16 cellular contexts compared by ENCODE assay signal in genomic region chr1:226709942-226710341, GRCh38. TPM values are rescaled to one million over a fixed set of nuclear protein-coding genes. Genes with fewer than 3 reads are reported as not detected.
DNase-seq lines count a peak whose midpoint lies in the region; ATAC-seq and TF ChIP-seq lines count a peak whose summit lies in the region.
"Had no signal": no experiment of that assay in that cellular context is flagged by ENCODE, and none has a peak within 500 bp of the region (broad histone marks: within the 10 kb centered on the region; RNA-seq: fewer than 3 reads in every experiment).

No MANE protein-coding gene starts in this region.

- no peak for DNase-seq in activated naive CD4-positive, alpha-beta T cell treated with anti-CD3 and anti-CD28 coated beads, Interleukin-2, amount 50 U/mL, for 16 hours
- DNase-seq in transverse colon (no peak), left colon (no peak), NCI-H1930 (lab: John Stamatoyannopoulos, UW) (no peak), globus pallidus (ENCODE audit: low spot score) (no peak)
- DNase-seq: activated CD8-positive, alpha-beta memory T cell treated with anti-CD3 and anti-CD28 coated beads for 24 hours; effector CD4-positive, alpha-beta T cell; GOT3; NCI-H2171; PC-9; stimulated activated CD4-positive, alpha-beta T cell treated with anti-CD3 and anti-CD28 coated beads, Interleukin-12 subunit alpha, Interleukin-12 subunit beta, amount 100 ng/mL, for 4 hours had no signal

- H3K4me1 ChIP-seq in muscle layer of colon (ENCODE audit: insufficient read depth, low read length) (peaks cover 75% of the 10 kb centered on the region), transverse colon (peaks cover 9 to 62% (median 29%) of the 10 kb centered on the region in 4 donors)

- H3K27me3 ChIP-seq in muscle layer of colon (ENCODE audit: control insufficient read depth in 1 of 2, insufficient read depth in 2 of 2, low read length in 2 of 2) = no peaks in the 10 kb centered on the region
- H3K27me3 ChIP-seq in transverse colon = no peaks in the 10 kb centered on the region
- H3K27me3 ChIP-seq: ascending aorta, foreskin keratinocyte had no signal

- 74 to 81% methylated on average over 2 to 3 of the region's 3 CpGs for WGBS in transverse colon (ENCODE audit: low coverage in 1 of 2), 2 donors

- no peaks in the 10 kb centered on the region for H3K27me3 Mint-ChIP-seq in activated naive CD4-positive, alpha-beta T cell treated with anti-CD3 and anti-CD28 coated beads, Interleukin-2, amount 50 U/mL, for 24 hours
- H3K27me3 Mint-ChIP-seq in activated T-helper 17 cell treated with anti-CD3 and anti-CD28 coated beads, Interleukin-2, amount 50 U/mL, for 72 hours = no peaks in the 10 kb centered on the region

- peak overlapping the region; percentile 84 for H3K4me3 Mint-ChIP-seq in activated naive CD4-positive, alpha-beta T cell treated with anti-CD3 and anti-CD28 coated beads, Interleukin-2, amount 50 U/mL, for 24 hours
- peak overlapping the region; percentile 68 for H3K4me3 Mint-ChIP-seq in activated T-helper 17 cell treated with anti-CD3 and anti-CD28 coated beads, Interleukin-2, amount 50 U/mL, for 72 hours

- no peak for TF ChIP-seq EP300 in transverse colon (IDR thresholded peaks at IDR 0.05; ENCODE audit: low read depth)

- H3K9me3 ChIP-seq in muscle layer of colon (ENCODE audit: low read length) (no peaks in the 10 kb centered on the region), transverse colon (no peaks in the 10 kb centered on the region)
- H3K9me3 ChIP-seq: ascending aorta had no signal

- H3K36me3 ChIP-seq in muscle layer of colon (ENCODE audit: insufficient read depth, low read length) (peaks cover 10% of the 10 kb centered on the region), transverse colon (no peaks in the 10 kb centered on the region)
- H3K36me3 ChIP-seq: ascending aorta had no signal

- no peaks in the 10 kb centered on the region for H3K9me3 Mint-ChIP-seq in activated naive CD4-positive, alpha-beta T cell treated with anti-CD3 and anti-CD28 coated beads, Interleukin-2, amount 50 U/mL, for 24 hours
- peaks cover 4% of the 10 kb centered on the region for H3K9me3 Mint-ChIP-seq in activated T-helper 17 cell treated with anti-CD3 and anti-CD28 coated beads, Interleukin-2, amount 50 U/mL, for 72 hours

- H3K36me3 Mint-ChIP-seq in activated naive CD4-positive, alpha-beta T cell treated with anti-CD3 and anti-CD28 coated beads, Interleukin-2, amount 50 U/mL, for 24 hours = peaks cover 21% of the 10 kb centered on the region
- H3K36me3 Mint-ChIP-seq in activated T-helper 17 cell treated with anti-CD3 and anti-CD28 coated beads, Interleukin-2, amount 50 U/mL, for 72 hours (ENCODE audit: low read depth) = peaks cover 61% of the 10 kb centered on the region

- H3K4me3 ChIP-seq in muscle layer of colon (ENCODE audit: low read depth in 1 of 2, low read length in 2 of 2) (no peak overlapping the region), transverse colon (no peak overlapping the region)
- H3K4me3 ChIP-seq: ascending aorta, PC-9 had no signal

- peaks cover 94% of the 10 kb centered on the region for H3K4me1 Mint-ChIP-seq in activated naive CD4-positive, alpha-beta T cell treated with anti-CD3 and anti-CD28 coated beads, Interleukin-2, amount 50 U/mL, for 24 hours
- peaks cover 67% of the 10 kb centered on the region for H3K4me1 Mint-ChIP-seq in activated T-helper 17 cell treated with anti-CD3 and anti-CD28 coated beads, Interleukin-2, amount 50 U/mL, for 72 hours

- H3K27ac ChIP-seq in muscle layer of colon (ENCODE audit: low read depth, low read length) (peak overlapping the region; percentile 53), transverse colon (peak overlapping the region; percentile 64 to 95 (median 80))
- H3K27ac ChIP-seq: foreskin keratinocyte, PC-9 had no signal

- intact Hi-C loops in transverse colon (cut with DNase I; ENCODE audit: low total_unique reads) (no loop called here), left colon (cut with DNase I, micrococcal nuclease) (no loop called here)

- no peak for ATAC-seq in activated T-helper 17 cell treated with anti-CD3 and anti-CD28 coated beads, Interleukin-2, amount 50 U/mL, for 72 hours (replicated peaks)
- ATAC-seq in left colon = no peak
- ATAC-seq: foreskin keratinocyte had no signal

- no peak for TF ChIP-seq CTCF in transverse colon (IDR thresholded peaks at IDR 0.05)

- in situ Hi-C loops in transverse colon (cut with MboI; ENCODE audit: low pct_ligation_motif_present in 1 of 4, low pct_unique_long_range_greater_than_20kb in 1 of 4, low sequenced_read_pairs in 3 of 4) = no loop called here

- no peak for TF ChIP-seq POLR2A in transverse colon (IDR thresholded peaks at IDR 0.05)

- H3K9ac ChIP-seq in muscle layer of colon (ENCODE audit: low read length) = no peak overlapping the region

- peak overlapping the region; percentile 96 for H3K27ac Mint-ChIP-seq in activated naive CD4-positive, alpha-beta T cell treated with anti-CD3 and anti-CD28 coated beads, Interleukin-2, amount 50 U/mL, for 24 hours
- H3K27ac Mint-ChIP-seq in activated T-helper 17 cell treated with anti-CD3 and anti-CD28 coated beads, Interleukin-2, amount 50 U/mL, for 72 hours = peak overlapping the region; percentile 87

RNA-seq across cellular contexts. Expression of gene ITPKB, which starts 29.1 kb away (rescaled TPM):
- 10 to 100 TPM; 30.1 to 39.2 TPM for total RNA-seq in activated T-helper 17 cell treated with anti-CD3 and anti-CD28 coated beads, Interleukin-2, amount 50 U/mL, for 72 hours
- total RNA-seq in transverse colon (10 to 100 TPM; 14.3 to 57.6 (median 23.7) TPM), left colon (10 to 100 TPM in 1 of 2 donors, 1 to 10 TPM in 1; 9.7 to 20.9 TPM)
